26 cellular contexts compared by ENCODE assay signal in genomic region chr16:68386628-68387027, GRCh38.
DNase-seq lines count a peak whose midpoint lies in the region; ATAC-seq, FAIRE-seq and TF ChIP-seq lines count a peak whose summit lies in the region.
"Had no signal": no experiment of that assay in that cellular context is flagged by ENCODE, and none has a peak within 500 bp of the region (broad histone marks: within the 10 kb centered on the region; RNA-seq: fewer than 3 reads in every experiment).

No MANE protein-coding gene starts in this region.

- no peak overlapping the region for H2AK5ac ChIP-seq in H9 (ENCODE audit: insufficient read length, low read length)

- H3K14ac ChIP-seq in H9 (ENCODE audit: insufficient read depth, low read length): peak overlapping the region; percentile 12; the same call in 1 of the 2 replicates

- ATAC-seq in lower lobe of right lung: peak; percentile 35 to 47
- no peak for ATAC-seq in PC-3
- ATAC-seq: naive thymus-derived CD8-positive, alpha-beta T cell; stimulated activated naive CD8-positive, alpha-beta T cell treated with anti-CD3 and anti-CD28 coated beads, Interleukin-15, amount 100 ng/mL, for 72 hours had no signal

- no peaks in the 10 kb centered on the region for H3K79me1 ChIP-seq in H9 (ENCODE audit: insufficient read depth, low read depth, low read length, poor library complexity, severe bottlenecking)

- H4K91ac ChIP-seq in H9 (ENCODE audit: insufficient read length, low read depth, low read length): no peak overlapping the region

- no CpG with 5 or more reads among the region's 14 CpGs for WGBS in H9 (ENCODE audit: extremely low coverage, insufficient read length, low lambda C conversion rate)

- H3K4me3 ChIP-seq in astrocyte (ENCODE audit: insufficient read depth, low read depth, low read length): no peak overlapping the region
- H3K4me3 ChIP-seq in lower lobe of right lung: no peak overlapping the region
- H3K4me3 ChIP-seq in PC-3 (ENCODE audit: low read length): no peak overlapping the region
- H3K4me3 ChIP-seq in HAP-1: no peak overlapping the region
- H3K4me3 ChIP-seq: skin epidermis had no signal

- in situ Hi-C loops in HAP-1 (cut with MboI; ENCODE audit: low sequenced_read_pairs): loop anchor here (25.0 kb wide), 1 partner anchor 126 kb away; no protein-coding TSS in a partner anchor

- H2BK12ac ChIP-seq in H9 (ENCODE audit: insufficient read length, low read depth, low read length): no peak overlapping the region

- H3K9ac ChIP-seq in H9 (ENCODE audit: extremely low read depth, insufficient read length, low read length) (no peak overlapping the region), astrocyte (ENCODE audit: low read length) (no peak overlapping the region), PC-3 (ENCODE audit: low read length) (no peak overlapping the region)
- H3K9ac ChIP-seq: KMS-11 had no signal

- no peak overlapping the region for H2BK5ac ChIP-seq in H9 (ENCODE audit: insufficient read length, low read length)

- no peak overlapping the region for H4K8ac ChIP-seq in H9 (replicated peaks; ENCODE audit: insufficient read length, low read depth, low read length)

- H3K4me1 Mint-ChIP-seq in H9 (peaks cover 67 to 68% of the 10 kb centered on the region in 2 experiments), astrocyte (ENCODE audit: low read depth, unreplicated experiment) (no peaks in the 10 kb centered on the region), type B pancreatic cell (ENCODE audit: unreplicated experiment) (peaks cover 35% of the 10 kb centered on the region)

- H3K79me2 ChIP-seq in H9 (ENCODE audit: insufficient read depth, low read length) (no peaks in the 10 kb centered on the region), astrocyte (ENCODE audit: insufficient read depth, low read length) (no peaks in the 10 kb centered on the region), PC-3 (ENCODE audit: low read length) (no peaks in the 10 kb centered on the region)

- no peaks in the 10 kb centered on the region for H3F3A ChIP-seq in PC-3 (ENCODE audit: low read length, unreplicated experiment)

- no peak overlapping the region for H3K18ac ChIP-seq in H9 (ENCODE audit: insufficient read length, low read depth, low read length)

- H3K36me3 Mint-ChIP-seq in H9 (ENCODE audit: insufficient read depth in 1 of 3, low read depth in 3 of 3): no peaks in the 10 kb centered on the region; a peak in 1 of 7 replicates
- peaks cover 4% of the 10 kb centered on the region for H3K36me3 Mint-ChIP-seq in astrocyte (ENCODE audit: low read depth, unreplicated experiment)
- H3K36me3 Mint-ChIP-seq in type B pancreatic cell: no peaks in the 10 kb centered on the region
- H3K36me3 Mint-ChIP-seq: activated naive CD4-positive, alpha-beta T cell treated with anti-CD3 and anti-CD28 coated beads, Interleukin-2, amount 10 ng/mL, durations not matched to agents 7 days and 5 days; naive thymus-derived CD8-positive, alpha-beta T cell had no signal

- H3K27ac ChIP-seq in H9 (ENCODE audit: insufficient read length, low read depth, low read length) (no peak overlapping the region), astrocyte (ENCODE audit: low read depth, low read length) (no peak overlapping the region), lower lobe of right lung (no peak overlapping the region), PC-3 (ENCODE audit: low read length) (no peak overlapping the region)
- H3K27ac ChIP-seq: brain microvascular endothelial cell, KMS-11, skin epidermis had no signal

- H3K4me1 ChIP-seq in H9 (ENCODE audit: insufficient read depth, low read length) (peaks cover 16% of the 10 kb centered on the region; the same call in 1 of the 2 replicates), astrocyte (ENCODE audit: insufficient read depth, low read length) (no peaks in the 10 kb centered on the region), lower lobe of right lung (no peaks in the 10 kb centered on the region), PC-3 (ENCODE audit: insufficient read depth, low read length) (no peaks in the 10 kb centered on the region), HAP-1 (peaks cover 8% of the 10 kb centered on the region)
- H3K4me1 ChIP-seq: tibial nerve had no signal

- no peak overlapping the region for H3K56ac ChIP-seq in H9 (ENCODE audit: insufficient read length, low read depth, low read length)

- H3K9me3 Mint-ChIP-seq in H9: no peaks in the 10 kb centered on the region; a peak in 1 of 5 replicates
- H3K9me3 Mint-ChIP-seq in astrocyte (ENCODE audit: unreplicated experiment): no peaks in the 10 kb centered on the region
- no peaks in the 10 kb centered on the region for H3K9me3 Mint-ChIP-seq in type B pancreatic cell
- H3K9me3 Mint-ChIP-seq: activated B cell treated with CpG ODN at 0.5 μM for 24 hours; activated naive CD4-positive, alpha-beta T cell treated with anti-CD3 and anti-CD28 coated beads, Interleukin-2, amount 10 ng/mL, durations not matched to agents 7 days and 5 days; activated T-helper 1 cell treated with anti-CD3 and anti-CD28 coated beads, Interleukin-12 subunit alpha, Interleukin-12 subunit beta, Interleukin-2, Interleukin-4 antibody, amounts not matched to agents 30 ng/mL and 10 ng/mL and 1 ng/mL, durations not matched to agents 14 hours and 24 hours and 36 hours; naive thymus-derived CD8-positive, alpha-beta T cell; stimulated activated naive CD8-positive, alpha-beta T cell treated with anti-CD3 and anti-CD28 coated beads, Interleukin-15, amount 100 ng/mL, for 72 hours had no signal

- TF ChIP-seq CTCF in H9 (conservative IDR thresholded peaks at IDR 0.05) (no peak), astrocyte (IDR thresholded peaks at IDR 0.05; ENCODE audit: insufficient read depth, low read depth, low read length) (no peak), lower lobe of right lung (IDR thresholded peaks at IDR 0.05) (no peak), type B pancreatic cell (conservative IDR thresholded peaks at IDR 0.05) (no peak), PC-3 (conservative IDR thresholded peaks at IDR 0.05; ENCODE audit: low read depth, low read length) (no peak)

- no peak overlapping the region for H2BK15ac ChIP-seq in H9 (ENCODE audit: low read depth, low read length)

- H3K23ac ChIP-seq in H9 (ENCODE audit: insufficient read length, low read depth, low read length): no peak overlapping the region

- CTCF ChIA-PET in PC-3 (lab: Charles Lee): no interaction called here

- no peak overlapping the region for H4K5ac ChIP-seq in H9 (ENCODE audit: insufficient read length, low read depth, low read length)

- H3K27me3 Mint-ChIP-seq in H9 (ENCODE audit: low read depth): peaks cover 1% of the 10 kb centered on the region; the same call in 1 of the 2 replicates
- peaks cover 43% of the 10 kb centered on the region for H3K27me3 Mint-ChIP-seq in astrocyte (ENCODE audit: low read depth, unreplicated experiment)
- H3K27me3 Mint-ChIP-seq in type B pancreatic cell: no peaks in the 10 kb centered on the region
- H3K27me3 Mint-ChIP-seq: activated B cell treated with CpG ODN at 0.5 μM for 24 hours had no signal

- H2AFZ ChIP-seq in H9 (ENCODE audit: low read length): no peak overlapping the region
- no peak overlapping the region for H2AFZ ChIP-seq in astrocyte (ENCODE audit: low read depth, low read length)
- no peak overlapping the region for H2AFZ ChIP-seq in PC-3 (ENCODE audit: low read length)

- H3K27ac Mint-ChIP-seq in H9: no peak overlapping the region
- H3K27ac Mint-ChIP-seq in astrocyte (ENCODE audit: unreplicated experiment): peak overlapping the region; percentile 66
- peak overlapping the region; percentile 84 for H3K27ac Mint-ChIP-seq in type B pancreatic cell
- H3K27ac Mint-ChIP-seq: activated B cell treated with CpG ODN at 0.5 μM for 24 hours; activated naive CD4-positive, alpha-beta T cell treated with anti-CD3 and anti-CD28 coated beads, Interleukin-2, amount 10 ng/mL, durations not matched to agents 7 days and 5 days; activated T-helper 1 cell treated with anti-CD3 and anti-CD28 coated beads, Interleukin-12 subunit alpha, Interleukin-12 subunit beta, Interleukin-2, Interleukin-4 antibody, amounts not matched to agents 30 ng/mL and 10 ng/mL and 1 ng/mL, durations not matched to agents 14 hours and 24 hours and 36 hours; stimulated activated naive CD8-positive, alpha-beta T cell treated with anti-CD3 and anti-CD28 coated beads, Interleukin-15, amount 100 ng/mL, for 72 hours had no signal

- no peak overlapping the region for H3K4me3 Mint-ChIP-seq in H9
- no peak overlapping the region for H3K4me3 Mint-ChIP-seq in astrocyte (ENCODE audit: unreplicated experiment)
- H3K4me3 Mint-ChIP-seq in type B pancreatic cell: peak overlapping the region; percentile 49
- H3K4me3 Mint-ChIP-seq: activated B cell treated with CpG ODN at 0.5 μM for 24 hours; activated naive CD4-positive, alpha-beta T cell treated with anti-CD3 and anti-CD28 coated beads, Interleukin-2, amount 10 ng/mL, durations not matched to agents 7 days and 5 days; activated T-helper 1 cell treated with anti-CD3 and anti-CD28 coated beads, Interleukin-12 subunit alpha, Interleukin-12 subunit beta, Interleukin-2, Interleukin-4 antibody, amounts not matched to agents 30 ng/mL and 10 ng/mL and 1 ng/mL, durations not matched to agents 14 hours and 24 hours and 36 hours; naive thymus-derived CD8-positive, alpha-beta T cell; stimulated activated naive CD8-positive, alpha-beta T cell treated with anti-CD3 and anti-CD28 coated beads, Interleukin-15, amount 100 ng/mL, for 72 hours had no signal

- intact Hi-C loops in lower lobe of right lung (cut with DNase I): no loop called here
- intact Hi-C loops in PC-3 (cut with micrococcal nuclease): no loop called here

- H3K4me2 ChIP-seq in H9 (ENCODE audit: insufficient read depth, insufficient read length, low read length): no peak overlapping the region
- no peak overlapping the region for H3K4me2 ChIP-seq in astrocyte (ENCODE audit: low read length)
- no peak overlapping the region for H3K4me2 ChIP-seq in PC-3 (ENCODE audit: low read length)
- H3K4me2 ChIP-seq: KMS-11 had no signal

- no peak overlapping the region for H2BK20ac ChIP-seq in H9 (ENCODE audit: low read depth, low read length, poor library complexity, severe bottlenecking)

- H3K27me3 ChIP-seq in H9 (ENCODE audit: insufficient read depth, low read length): no peaks in the 10 kb centered on the region
- peaks cover 4% of the 10 kb centered on the region for H3K27me3 ChIP-seq in astrocyte (ENCODE audit: insufficient read depth, low read length)
- no peaks in the 10 kb centered on the region for H3K27me3 ChIP-seq in lower lobe of right lung (ENCODE audit: low read depth)
- no peaks in the 10 kb centered on the region for H3K27me3 ChIP-seq in PC-3 (ENCODE audit: low read length)
- H3K27me3 ChIP-seq in HAP-1 (ENCODE audit: low read depth): no peaks in the 10 kb centered on the region
- H3K27me3 ChIP-seq: brain microvascular endothelial cell, tibial nerve had no signal

- no peaks in the 10 kb centered on the region for H3K9me2 ChIP-seq in PC-3 (replicated peaks; ENCODE audit: low read length)

- no peaks in the 10 kb centered on the region for H3K36me3 ChIP-seq in astrocyte (ENCODE audit: insufficient read depth, low read length)
- H3K36me3 ChIP-seq in lower lobe of right lung: no peaks in the 10 kb centered on the region
- no peaks in the 10 kb centered on the region for H3K36me3 ChIP-seq in PC-3 (ENCODE audit: low read depth, low read length)
- no peaks in the 10 kb centered on the region for H3K36me3 ChIP-seq in HAP-1 (replicated peaks)
- H3K36me3 ChIP-seq: brain microvascular endothelial cell, tibial nerve had no signal

- H3K9me3 ChIP-seq in H9 (ENCODE audit: control insufficient read depth, low read depth, low read length) (no peaks in the 10 kb centered on the region), astrocyte (ENCODE audit: insufficient read depth, low read depth, low read length) (no peaks in the 10 kb centered on the region), lower lobe of right lung (no peaks in the 10 kb centered on the region), PC-3 (ENCODE audit: low read length) (no peaks in the 10 kb centered on the region), HAP-1 (no peaks in the 10 kb centered on the region)
- H3K9me3 ChIP-seq: tibial nerve had no signal

- no peak overlapping the region for H3T11ph ChIP-seq in H9 (ENCODE audit: low read length)

- H3K4ac ChIP-seq in H9 (ENCODE audit: low read depth, low read length): no peak overlapping the region

- no peaks in the 10 kb centered on the region for H3K23me2 ChIP-seq in H9 (ENCODE audit: insufficient read length, low read depth, low read length, poor library complexity, severe bottlenecking)

- H4K20me1 ChIP-seq in H9 (ENCODE audit: control insufficient read depth, insufficient read depth, insufficient read length): no peaks in the 10 kb centered on the region
- no peaks in the 10 kb centered on the region for H4K20me1 ChIP-seq in astrocyte (ENCODE audit: insufficient read depth, low read length)
- H4K20me1 ChIP-seq in PC-3 (ENCODE audit: low read length): no peaks in the 10 kb centered on the region

- H2BK120ac ChIP-seq in H9 (ENCODE audit: low read depth, low read length, poor library complexity, severe bottlenecking): no peak overlapping the region

- no peak for DNase-seq in H9
- no peak for DNase-seq in astrocyte (ENCODE audit: low read depth)
- DNase-seq in lower lobe of right lung: peak; percentile 55
- no peak for DNase-seq in type B pancreatic cell (ENCODE audit: extremely low spot score, unreplicated experiment)
- DNase-seq in AG08395 (ENCODE audit: low spot score): no peak
- DNase-seq in PC-3: no peak
- no peak for DNase-seq in HAP-1 (ENCODE audit: low spot score in 2 of 2)
- DNase-seq: activated B cell treated with CpG ODN at 0.5 μM for 24 hours; activated CD4-positive, alpha-beta T cell treated with anti-CD3 and anti-CD28 coated beads, Interleukin-2, amount 50 U/mL, for 1 hour; activated naive CD4-positive, alpha-beta T cell treated with anti-CD3 and anti-CD28 coated beads, Interleukin-2, amount 10 ng/mL, durations not matched to agents 7 days and 5 days; brain microvascular endothelial cell; mesenchymal stem cell; NCI-H1417 treated with DMSO at 0.1 percent for 48 hours; NCI-H446 treated with DMSO at 0.1 percent for 48 hours; OCI-M1; SHP77; stimulated activated CD4-positive, alpha-beta T cell treated with anti-CD3 and anti-CD28 coated beads, Interleukin-1b, Interleukin-23, amount 100 ng/mL, for 48 hours; stimulated activated CD8-positive, alpha-beta memory T cell treated with anti-CD3 and anti-CD28 coated beads, Interleukin-4, amount 100 ng/mL, for 48 hours; stimulated activated naive CD8-positive, alpha-beta T cell treated with anti-CD3 and anti-CD28 coated beads, Interleukin-15, amount 100 ng/mL, for 72 hours; T1000 had no signal

- no peak for FAIRE-seq in astrocyte (lab: Jason Lieb, UNC)
- FAIRE-seq: keratinocyte had no signal

- POLR2A ChIA-PET in PC-3 (lab: Charles Lee; ENCODE audit: unreplicated experiment): no interaction called here

- BruUV-seq in PC-3 (replicated peaks; lab: Mats Ljungman, UMichigan): no TSS peak

Comparison
In these comparisons a context has a peak if more than half of its experiments do, and no peak if none do; other contexts are left out.
1. H3K27ac Mint-ChIP-seq: peak in astrocyte (single experiment) and type B pancreatic cell (single experiment); none in H9 (0 of 3).